Comparison of ENCODE assay signal across 8 cellular contexts in genomic region chr15:45714501-45715488, GRCh38.
DNase-seq lines count a peak whose midpoint lies in the region; ATAC-seq and TF ChIP-seq lines count a peak whose summit lies in the region.

No MANE protein-coding gene starts in this region.

- H3K9me3 ChIP-seq in mucosa of descending colon (no peaks in the 10 kb centered on the region), tibial artery (no peaks in the 10 kb centered on the region)

- H3K4me1 ChIP-seq in mucosa of descending colon (ENCODE audit: low read depth) (no peaks in the 10 kb centered on the region), tibial artery (peaks cover 0 to 10% (median 5%) of the 10 kb centered on the region in 4 donors)

- no peaks in the 10 kb centered on the region for H3K36me3 ChIP-seq in mucosa of descending colon (ENCODE audit: low read depth)
- no peaks in the 10 kb centered on the region for H3K36me3 ChIP-seq in tibial artery

- peak overlapping the region; percentile 78 for H3K27ac Mint-ChIP-seq in HFFc6

- H3K27me3 Mint-ChIP-seq in HFFc6 (ENCODE audit: insufficient read depth) = peaks cover 2% of the 10 kb centered on the region; the same call in 1 of the 2 replicates

- no peaks in the 10 kb centered on the region for H3K9me3 Mint-ChIP-seq in HFFc6

- no peaks in the 10 kb centered on the region for H3K27me3 ChIP-seq in tibial artery

- H3K4me1 Mint-ChIP-seq in HFFc6 (ENCODE audit: low read depth) = peaks cover 35% of the 10 kb centered on the region

- H3K4me3 Mint-ChIP-seq in HFFc6 = peak overlapping the region; percentile 74

- H3K4me3 ChIP-seq in epithelial cell of esophagus (ENCODE audit: low read length) (no peak overlapping the region), mucosa of descending colon (no peak overlapping the region), tibial artery (no peak overlapping the region)

- ATAC-seq in mucosa of descending colon (peak; percentile 92), GM19395 (IDR thresholded peaks at IDR 0.05; ENCODE audit: unreplicated experiment) (no peak)

- intact Hi-C loops in mucosa of descending colon (cut with DNase I, micrococcal nuclease) (loop anchor here (5.0 to 10.0 kb wide), 2 partner anchors 80 to 83 kb away; no protein-coding TSS in a partner anchor), tibial artery (cut with DNase I; ENCODE audit: low total_unique reads) (no loop called here)

- peak; percentile 95 for TF ChIP-seq CTCF in HFFc6 (IDR thresholded peaks at IDR 0.05)
- TF ChIP-seq CTCF in epithelial cell of esophagus (IDR thresholded peaks at IDR 0.05; ENCODE audit: insufficient read depth, low read depth, low read length, missing control alignments) = peak; percentile 88
- peak; percentile 73 for TF ChIP-seq CTCF in mucosa of descending colon (IDR thresholded peaks at IDR 0.05)
- TF ChIP-seq CTCF in tibial artery (IDR thresholded peaks at IDR 0.05) = peak; percentile 78 to 79

- DNase-seq in EL = peak; percentile 60
- peak; percentile 65 for DNase-seq in HFFc6
- peak; percentile 45 for DNase-seq in NCI-H2171 treated with DMSO at 0.1 percent for 48 hours (lab: John Stamatoyannopoulos, UW)
- peak; percentile 34 for DNase-seq in activated CD4-positive, alpha-beta T cell treated with anti-CD3 and anti-CD28 coated beads, Interleukin-2, amount 50 U/mL, for 1 hour
- peak; percentile 76 for DNase-seq in epithelial cell of esophagus (ENCODE audit: low read depth)
- peak in 2 of 3 donors; percentile 67 to 77 for DNase-seq in mucosa of descending colon
- DNase-seq in tibial artery = peak; percentile 56 to 71

- H3K36me3 Mint-ChIP-seq in HFFc6 (ENCODE audit: low read depth) = no peaks in the 10 kb centered on the region

- H3K27ac ChIP-seq in tibial artery = no peak overlapping the region
